In the genomic region with DNA sequence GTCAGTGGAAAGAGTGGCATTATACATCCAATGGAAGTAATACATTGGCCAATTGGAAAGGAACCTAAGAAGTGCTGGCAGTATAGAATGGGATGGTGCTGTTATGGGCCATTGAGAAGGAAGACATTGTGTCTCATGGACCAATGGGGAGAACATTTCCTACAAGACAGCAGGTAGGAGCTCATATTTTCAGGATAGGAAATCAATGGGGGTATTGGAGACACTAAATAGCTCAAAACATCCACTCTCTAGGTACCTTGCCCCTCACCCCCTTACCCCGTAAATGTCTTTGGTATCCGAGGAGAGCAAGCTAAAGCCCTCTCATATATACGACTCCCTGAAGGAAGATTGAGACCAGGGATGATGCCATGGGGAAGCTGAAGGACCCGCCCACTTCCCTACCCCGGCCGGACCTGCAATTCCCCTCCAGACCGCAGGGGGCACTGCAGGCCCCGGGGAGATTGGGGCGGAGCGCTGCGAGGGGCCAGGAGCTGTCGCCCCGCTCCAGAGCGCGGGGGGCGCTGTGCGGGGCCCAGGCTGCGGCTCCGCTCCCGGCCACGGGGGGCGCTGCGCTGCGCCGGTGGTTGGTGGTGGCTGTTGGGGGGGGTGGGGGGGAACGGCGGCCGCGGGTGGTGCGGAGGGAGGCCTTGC, we compare ENCODE assay signal across 1 cellular context.
TF ChIP-seq lines count a peak whose summit lies in the region.

A gene with protein sequence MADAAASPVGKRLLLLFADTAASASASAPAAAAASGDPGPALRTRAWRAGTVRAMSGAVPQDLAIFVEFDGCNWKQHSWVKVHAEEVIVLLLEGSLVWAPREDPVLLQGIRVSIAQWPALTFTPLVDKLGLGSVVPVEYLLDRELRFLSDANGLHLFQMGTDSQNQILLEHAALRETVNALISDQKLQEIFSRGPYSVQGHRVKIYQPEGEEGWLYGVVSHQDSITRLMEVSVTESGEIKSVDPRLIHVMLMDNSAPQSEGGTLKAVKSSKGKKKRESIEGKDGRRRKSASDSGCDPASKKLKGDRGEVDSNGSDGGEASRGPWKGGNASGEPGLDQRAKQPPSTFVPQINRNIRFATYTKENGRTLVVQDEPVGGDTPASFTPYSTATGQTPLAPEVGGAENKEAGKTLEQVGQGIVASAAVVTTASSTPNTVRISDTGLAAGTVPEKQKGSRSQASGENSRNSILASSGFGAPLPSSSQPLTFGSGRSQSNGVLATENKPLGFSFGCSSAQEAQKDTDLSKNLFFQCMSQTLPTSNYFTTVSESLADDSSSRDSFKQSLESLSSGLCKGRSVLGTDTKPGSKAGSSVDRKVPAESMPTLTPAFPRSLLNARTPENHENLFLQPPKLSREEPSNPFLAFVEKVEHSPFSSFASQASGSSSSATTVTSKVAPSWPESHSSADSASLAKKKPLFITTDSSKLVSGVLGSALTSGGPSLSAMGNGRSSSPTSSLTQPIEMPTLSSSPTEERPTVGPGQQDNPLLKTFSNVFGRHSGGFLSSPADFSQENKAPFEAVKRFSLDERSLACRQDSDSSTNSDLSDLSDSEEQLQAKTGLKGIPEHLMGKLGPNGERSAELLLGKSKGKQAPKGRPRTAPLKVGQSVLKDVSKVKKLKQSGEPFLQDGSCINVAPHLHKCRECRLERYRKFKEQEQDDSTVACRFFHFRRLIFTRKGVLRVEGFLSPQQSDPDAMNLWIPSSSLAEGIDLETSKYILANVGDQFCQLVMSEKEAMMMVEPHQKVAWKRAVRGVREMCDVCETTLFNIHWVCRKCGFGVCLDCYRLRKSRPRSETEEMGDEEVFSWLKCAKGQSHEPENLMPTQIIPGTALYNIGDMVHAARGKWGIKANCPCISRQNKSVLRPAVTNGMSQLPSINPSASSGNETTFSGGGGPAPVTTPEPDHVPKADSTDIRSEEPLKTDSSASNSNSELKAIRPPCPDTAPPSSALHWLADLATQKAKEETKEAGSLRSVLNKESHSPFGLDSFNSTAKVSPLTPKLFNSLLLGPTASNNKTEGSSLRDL (N-terminal part only) (plus strand): TSS at position 615 of the 651 bp plus-strand sequence. CDS start 111 bp downstream, outside the sequence.

TF ChIP-seq in HEK293, 187 proteins besides CTCF, POLR2A, EP300 and RAD21 (continued from another document and continues in another):
- TF ChIP-seq, protein P1, sequence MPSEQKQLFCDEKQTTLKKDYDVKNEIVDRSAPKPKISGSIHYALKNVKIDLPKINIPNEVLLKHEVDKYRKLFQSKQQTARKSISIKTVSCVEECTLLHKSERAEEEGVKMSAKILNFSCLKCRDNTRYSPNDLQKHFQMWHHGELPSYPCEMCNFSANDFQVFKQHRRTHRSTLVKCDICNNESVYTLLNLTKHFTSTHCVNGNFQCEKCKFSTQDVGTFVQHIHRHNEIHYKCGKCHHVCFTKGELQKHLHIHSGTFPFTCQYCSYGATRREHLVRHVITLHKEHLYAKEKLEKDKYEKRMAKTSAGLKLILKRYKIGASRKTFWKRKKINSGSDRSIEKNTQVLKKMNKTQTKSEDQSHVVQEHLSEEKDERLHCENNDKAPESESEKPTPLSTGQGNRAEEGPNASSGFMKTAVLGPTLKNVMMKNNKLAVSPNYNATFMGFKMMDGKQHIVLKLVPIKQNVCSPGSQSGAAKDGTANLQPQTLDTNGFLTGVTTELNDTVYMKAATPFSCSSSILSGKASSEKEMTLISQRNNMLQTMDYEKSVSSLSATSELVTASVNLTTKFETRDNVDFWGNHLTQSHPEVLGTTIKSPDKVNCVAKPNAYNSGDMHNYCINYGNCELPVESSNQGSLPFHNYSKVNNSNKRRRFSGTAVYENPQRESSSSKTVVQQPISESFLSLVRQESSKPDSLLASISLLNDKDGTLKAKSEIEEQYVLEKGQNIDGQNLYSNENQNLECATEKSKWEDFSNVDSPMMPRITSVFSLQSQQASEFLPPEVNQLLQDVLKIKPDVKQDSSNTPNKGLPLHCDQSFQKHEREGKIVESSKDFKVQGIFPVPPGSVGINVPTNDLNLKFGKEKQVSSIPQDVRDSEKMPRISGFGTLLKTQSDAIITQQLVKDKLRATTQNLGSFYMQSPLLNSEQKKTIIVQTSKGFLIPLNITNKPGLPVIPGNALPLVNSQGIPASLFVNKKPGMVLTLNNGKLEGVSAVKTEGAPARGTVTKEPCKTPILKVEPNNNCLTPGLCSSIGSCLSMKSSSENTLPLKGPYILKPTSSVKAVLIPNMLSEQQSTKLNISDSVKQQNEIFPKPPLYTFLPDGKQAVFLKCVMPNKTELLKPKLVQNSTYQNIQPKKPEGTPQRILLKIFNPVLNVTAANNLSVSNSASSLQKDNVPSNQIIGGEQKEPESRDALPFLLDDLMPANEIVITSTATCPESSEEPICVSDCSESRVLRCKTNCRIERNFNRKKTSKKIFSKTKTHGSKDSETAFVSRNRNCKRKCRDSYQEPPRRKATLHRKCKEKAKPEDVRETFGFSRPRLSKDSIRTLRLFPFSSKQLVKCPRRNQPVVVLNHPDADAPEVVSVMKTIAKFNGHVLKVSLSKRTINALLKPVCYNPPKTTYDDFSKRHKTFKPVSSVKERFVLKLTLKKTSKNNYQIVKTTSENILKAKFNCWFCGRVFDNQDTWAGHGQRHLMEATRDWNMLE (tag by site-specific recombination; conservative IDR thresholded peaks at IDR 0.05; ENCODE audit: low read depth): no peak
- TF ChIP-seq ZNF174 (tag by site-specific recombination; IDR thresholded peaks at IDR 0.05): peak; percentile 99
- no peak for TF ChIP-seq ZNF830 (tag by site-specific recombination; IDR thresholded peaks at IDR 0.05; ENCODE audit: low read depth)
- TF ChIP-seq, protein P2, sequence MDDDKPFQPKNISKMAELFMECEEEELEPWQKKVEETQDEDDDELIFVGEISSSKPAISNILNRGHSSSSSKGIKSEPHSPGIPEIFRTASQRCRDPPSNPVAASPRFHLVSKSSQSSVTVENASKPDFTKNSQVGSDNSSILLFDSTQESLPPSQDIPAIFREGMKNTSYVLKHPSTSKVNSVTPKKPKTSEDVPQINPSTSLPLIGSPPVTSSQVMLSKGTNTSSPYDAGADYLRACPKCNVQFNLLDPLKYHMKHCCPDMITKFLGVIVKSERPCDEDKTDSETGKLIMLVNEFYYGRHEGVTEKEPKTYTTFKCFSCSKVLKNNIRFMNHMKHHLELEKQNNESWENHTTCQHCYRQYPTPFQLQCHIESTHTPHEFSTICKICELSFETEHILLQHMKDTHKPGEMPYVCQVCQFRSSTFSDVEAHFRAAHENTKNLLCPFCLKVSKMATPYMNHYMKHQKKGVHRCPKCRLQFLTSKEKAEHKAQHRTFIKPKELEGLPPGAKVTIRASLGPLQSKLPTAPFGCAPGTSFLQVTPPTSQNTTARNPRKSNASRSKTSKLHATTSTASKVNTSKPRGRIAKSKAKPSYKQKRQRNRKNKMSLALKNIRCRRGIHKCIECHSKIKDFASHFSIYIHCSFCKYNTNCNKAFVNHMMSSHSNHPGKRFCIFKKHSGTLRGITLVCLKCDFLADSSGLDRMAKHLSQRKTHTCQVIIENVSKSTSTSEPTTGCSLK (tag by site-specific recombination; IDR thresholded peaks at IDR 0.05): no peak
- TF ChIP-seq ZSCAN16 (tag by site-specific recombination; IDR thresholded peaks at IDR 0.05): no peak
- peak; percentile 11 for TF ChIP-seq ZNF510 (tag by site-specific recombination; IDR thresholded peaks at IDR 0.05; ENCODE audit: insufficient replicate concordance)
- TF ChIP-seq REPIN1 (tag by site-specific recombination; IDR thresholded peaks at IDR 0.05; ENCODE audit: low read depth): peak; percentile 92
- TF ChIP-seq SETDB1 (IDR thresholded peaks at IDR 0.05; ENCODE audit: insufficient read length, low read length): peak; percentile 90
- peak; percentile 81 for TF ChIP-seq ZXDB (tag by site-specific recombination; IDR thresholded peaks at IDR 0.05)
- TF ChIP-seq, protein P3, sequence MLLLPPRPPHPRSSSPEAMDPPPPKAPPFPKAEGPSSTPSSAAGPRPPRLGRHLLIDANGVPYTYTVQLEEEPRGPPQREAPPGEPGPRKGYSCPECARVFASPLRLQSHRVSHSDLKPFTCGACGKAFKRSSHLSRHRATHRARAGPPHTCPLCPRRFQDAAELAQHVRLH (tag by site-specific recombination; IDR thresholded peaks at IDR 0.05): peak; percentile 92
- TF ChIP-seq ZBTB48 (tag by site-specific recombination; IDR thresholded peaks at IDR 0.05): peak; percentile 84
- no peak for TF ChIP-seq ZNF433 (tag by site-specific recombination; IDR thresholded peaks at IDR 0.05; ENCODE audit: low read depth)
- TF ChIP-seq ZEB2 (tag by site-specific recombination; IDR thresholded peaks at IDR 0.05): peak; percentile 72
- TF ChIP-seq, protein P4, sequence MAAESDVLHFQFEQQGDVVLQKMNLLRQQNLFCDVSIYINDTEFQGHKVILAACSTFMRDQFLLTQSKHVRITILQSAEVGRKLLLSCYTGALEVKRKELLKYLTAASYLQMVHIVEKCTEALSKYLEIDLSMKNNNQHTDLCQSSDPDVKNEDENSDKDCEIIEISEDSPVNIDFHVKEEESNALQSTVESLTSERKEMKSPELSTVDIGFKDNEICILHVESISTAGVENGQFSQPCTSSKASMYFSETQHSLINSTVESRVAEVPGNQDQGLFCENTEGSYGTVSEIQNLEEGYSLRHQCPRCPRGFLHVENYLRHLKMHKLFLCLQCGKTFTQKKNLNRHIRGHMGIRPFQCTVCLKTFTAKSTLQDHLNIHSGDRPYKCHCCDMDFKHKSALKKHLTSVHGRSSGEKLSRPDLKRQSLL (tag by site-specific recombination; IDR thresholded peaks at IDR 0.05): peak; percentile 81
- TF ChIP-seq ZBTB21 (tag by site-specific recombination; IDR thresholded peaks at IDR 0.05): peak; percentile 13; the same call in 1 of the 2 replicates
- peak; percentile 86 for TF ChIP-seq KLF8 (tag by site-specific recombination; IDR thresholded peaks at IDR 0.05)
- TF ChIP-seq ZNF391 (tag by site-specific recombination; IDR thresholded peaks at IDR 0.05; ENCODE audit: borderline replicate concordance, low read depth): 0 out of 2 replicates have a peak, but pooled peaks have one; percentile 75
- TF ChIP-seq ZNF629 (tag by site-specific recombination; IDR thresholded peaks at IDR 0.05): peak; percentile 71
- TF ChIP-seq, protein P5, sequence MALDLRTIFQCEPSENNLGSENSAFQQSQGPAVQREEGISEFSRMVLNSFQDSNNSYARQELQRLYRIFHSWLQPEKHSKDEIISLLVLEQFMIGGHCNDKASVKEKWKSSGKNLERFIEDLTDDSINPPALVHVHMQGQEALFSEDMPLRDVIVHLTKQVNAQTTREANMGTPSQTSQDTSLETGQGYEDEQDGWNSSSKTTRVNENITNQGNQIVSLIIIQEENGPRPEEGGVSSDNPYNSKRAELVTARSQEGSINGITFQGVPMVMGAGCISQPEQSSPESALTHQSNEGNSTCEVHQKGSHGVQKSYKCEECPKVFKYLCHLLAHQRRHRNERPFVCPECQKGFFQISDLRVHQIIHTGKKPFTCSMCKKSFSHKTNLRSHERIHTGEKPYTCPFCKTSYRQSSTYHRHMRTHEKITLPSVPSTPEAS (tag by site-specific recombination; IDR thresholded peaks at IDR 0.05): no peak
- TF ChIP-seq ZNF324 (tag by site-specific recombination; IDR thresholded peaks at IDR 0.05): peak; percentile 83
- no peak for TF ChIP-seq ZNF155 (tag by site-specific recombination; IDR thresholded peaks at IDR 0.05)
- peak; percentile 74; the same call in 1 of the 2 replicates for TF ChIP-seq ZBTB7A (tag by site-specific recombination; IDR thresholded peaks at IDR 0.05; ENCODE audit: low read depth)
- TF ChIP-seq, protein P6, sequence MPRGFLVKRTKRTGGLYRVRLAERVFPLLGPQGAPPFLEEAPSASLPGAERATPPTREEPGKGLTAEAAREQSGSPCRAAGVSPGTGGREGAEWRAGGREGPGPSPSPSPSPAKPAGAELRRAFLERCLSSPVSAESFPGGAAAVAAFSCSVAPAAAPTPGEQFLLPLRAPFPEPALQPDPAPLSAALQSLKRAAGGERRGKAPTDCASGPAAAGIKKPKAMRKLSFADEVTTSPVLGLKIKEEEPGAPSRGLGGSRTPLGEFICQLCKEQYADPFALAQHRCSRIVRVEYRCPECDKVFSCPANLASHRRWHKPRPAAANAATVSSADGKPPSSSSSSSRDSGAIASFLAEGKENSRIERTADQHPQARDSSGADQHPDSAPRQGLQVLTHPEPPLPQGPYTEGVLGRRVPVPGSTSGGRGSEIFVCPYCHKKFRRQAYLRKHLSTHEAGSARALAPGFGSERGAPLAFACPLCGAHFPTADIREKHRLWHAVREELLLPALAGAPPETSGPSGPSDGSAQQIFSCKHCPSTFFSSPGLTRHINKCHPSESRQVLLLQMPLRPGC (tag by site-specific recombination; IDR thresholded peaks at IDR 0.05): peak; percentile 65; the same call in 1 of the 2 replicates
- TF ChIP-seq GLI4 (tag by site-specific recombination; IDR thresholded peaks at IDR 0.05): 0 out of 2 replicates have a peak, but pooled peaks have one; percentile 17
- TF ChIP-seq SP7 (tag by site-specific recombination; IDR thresholded peaks at IDR 0.05): peak; percentile 54
- peak; percentile 45; the same call in 1 of the 2 replicates for TF ChIP-seq EGR2 (tag by site-specific recombination; IDR thresholded peaks at IDR 0.05; ENCODE audit: low read depth)
- peak; percentile 39; the same call in 1 of the 2 replicates for TF ChIP-seq ZNF843 (tag by site-specific recombination; IDR thresholded peaks at IDR 0.05)
- TF ChIP-seq, protein P7, sequence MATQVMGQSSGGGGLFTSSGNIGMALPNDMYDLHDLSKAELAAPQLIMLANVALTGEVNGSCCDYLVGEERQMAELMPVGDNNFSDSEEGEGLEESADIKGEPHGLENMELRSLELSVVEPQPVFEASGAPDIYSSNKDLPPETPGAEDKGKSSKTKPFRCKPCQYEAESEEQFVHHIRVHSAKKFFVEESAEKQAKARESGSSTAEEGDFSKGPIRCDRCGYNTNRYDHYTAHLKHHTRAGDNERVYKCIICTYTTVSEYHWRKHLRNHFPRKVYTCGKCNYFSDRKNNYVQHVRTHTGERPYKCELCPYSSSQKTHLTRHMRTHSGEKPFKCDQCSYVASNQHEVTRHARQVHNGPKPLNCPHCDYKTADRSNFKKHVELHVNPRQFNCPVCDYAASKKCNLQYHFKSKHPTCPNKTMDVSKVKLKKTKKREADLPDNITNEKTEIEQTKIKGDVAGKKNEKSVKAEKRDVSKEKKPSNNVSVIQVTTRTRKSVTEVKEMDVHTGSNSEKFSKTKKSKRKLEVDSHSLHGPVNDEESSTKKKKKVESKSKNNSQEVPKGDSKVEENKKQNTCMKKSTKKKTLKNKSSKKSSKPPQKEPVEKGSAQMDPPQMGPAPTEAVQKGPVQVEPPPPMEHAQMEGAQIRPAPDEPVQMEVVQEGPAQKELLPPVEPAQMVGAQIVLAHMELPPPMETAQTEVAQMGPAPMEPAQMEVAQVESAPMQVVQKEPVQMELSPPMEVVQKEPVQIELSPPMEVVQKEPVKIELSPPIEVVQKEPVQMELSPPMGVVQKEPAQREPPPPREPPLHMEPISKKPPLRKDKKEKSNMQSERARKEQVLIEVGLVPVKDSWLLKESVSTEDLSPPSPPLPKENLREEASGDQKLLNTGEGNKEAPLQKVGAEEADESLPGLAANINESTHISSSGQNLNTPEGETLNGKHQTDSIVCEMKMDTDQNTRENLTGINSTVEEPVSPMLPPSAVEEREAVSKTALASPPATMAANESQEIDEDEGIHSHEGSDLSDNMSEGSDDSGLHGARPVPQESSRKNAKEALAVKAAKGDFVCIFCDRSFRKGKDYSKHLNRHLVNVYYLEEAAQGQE (tag by site-specific recombination; IDR thresholded peaks at IDR 0.05): 0 out of 2 replicates have a peak, but pooled peaks have one; percentile 39
- TF ChIP-seq, protein P8, sequence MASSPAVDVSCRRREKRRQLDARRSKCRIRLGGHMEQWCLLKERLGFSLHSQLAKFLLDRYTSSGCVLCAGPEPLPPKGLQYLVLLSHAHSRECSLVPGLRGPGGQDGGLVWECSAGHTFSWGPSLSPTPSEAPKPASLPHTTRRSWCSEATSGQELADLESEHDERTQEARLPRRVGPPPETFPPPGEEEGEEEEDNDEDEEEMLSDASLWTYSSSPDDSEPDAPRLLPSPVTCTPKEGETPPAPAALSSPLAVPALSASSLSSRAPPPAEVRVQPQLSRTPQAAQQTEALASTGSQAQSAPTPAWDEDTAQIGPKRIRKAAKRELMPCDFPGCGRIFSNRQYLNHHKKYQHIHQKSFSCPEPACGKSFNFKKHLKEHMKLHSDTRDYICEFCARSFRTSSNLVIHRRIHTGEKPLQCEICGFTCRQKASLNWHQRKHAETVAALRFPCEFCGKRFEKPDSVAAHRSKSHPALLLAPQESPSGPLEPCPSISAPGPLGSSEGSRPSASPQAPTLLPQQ (tag by site-specific recombination; IDR thresholded peaks at IDR 0.05): peak; percentile 71
